Comparison of ENCODE assay signal across 10 cellular contexts in genomic region chrX:97616883-97617510, GRCh38.
A peak's percentile ranks its signal among the peaks of the same experiment; 100 is the strongest.
DNase-seq lines count a peak whose midpoint lies in the region; ATAC-seq and TF ChIP-seq lines count a peak whose summit lies in the region.
"Had no signal": no experiment of that assay in that cellular context is flagged by ENCODE, and none has a peak within 500 bp of the region (broad histone marks: within the 10 kb centered on the region; RNA-seq: fewer than 3 reads in every experiment).

No MANE protein-coding gene starts in this region.

- no peak overlapping the region for H3K9ac ChIP-seq in neuronal stem cell (ENCODE audit: low read depth, low read length, poor library complexity)

- CTCF ChIA-PET in activated naive CD4-positive, alpha-beta T cell treated with anti-CD3 and anti-CD28 coated beads for 36 hours (lab: Charles Lee): no interaction called here
- CTCF ChIA-PET in activated CD4-positive, alpha-beta T cell treated with anti-CD3 and anti-CD28 coated beads, Interleukin-2, amount 10 ng/mL, durations not matched to agents 7 days and 5 days (lab: Charles Lee): interaction anchor here (0.6 kb wide), 1 partner anchor 23 kb away, joined by 3 read pairs; no protein-coding TSS in a partner anchor

- H4K91ac ChIP-seq in neuronal stem cell (ENCODE audit: low read depth, low read length, poor library complexity): no peak overlapping the region

- H3K9me3 Mint-ChIP-seq in activated naive CD4-positive, alpha-beta T cell treated with anti-CD3 and anti-CD28 coated beads for 36 hours: no peaks in the 10 kb centered on the region
- no peaks in the 10 kb centered on the region for H3K9me3 Mint-ChIP-seq in activated CD4-positive, alpha-beta T cell treated with anti-CD3 and anti-CD28 coated beads, Interleukin-2, amount 10 ng/mL, durations not matched to agents 7 days and 5 days

- no CpG with 5 or more reads among the region's 6 CpGs for WGBS in neuronal stem cell (ENCODE audit: extremely low coverage in 2 of 2, insufficient read length in 2 of 2, insufficient replicate concordance in 1 of 2), 2 donors

- no peak overlapping the region for H4K8ac ChIP-seq in neuronal stem cell (ENCODE audit: low read depth, low read length)

- no peaks in the 10 kb centered on the region for H3K27me3 ChIP-seq in neuronal stem cell (ENCODE audit: control insufficient read depth in 3 of 3, insufficient read depth in 3 of 3, low read depth in 1 of 3, low read length in 3 of 3)
- H3K27me3 ChIP-seq in dorsolateral prefrontal cortex: peaks cover 0 to 75% (median 13%) of the 10 kb centered on the region in 45 donors
- H3K27me3 ChIP-seq: pancreas had no signal

- no peaks in the 10 kb centered on the region for H3K4me1 Mint-ChIP-seq in activated naive CD4-positive, alpha-beta T cell treated with anti-CD3 and anti-CD28 coated beads for 36 hours (ENCODE audit: low read depth)
- H3K4me1 Mint-ChIP-seq in activated CD4-positive, alpha-beta T cell treated with anti-CD3 and anti-CD28 coated beads, Interleukin-2, amount 10 ng/mL, durations not matched to agents 7 days and 5 days: no peaks in the 10 kb centered on the region

- no peak for TF ChIP-seq CTCF in dorsolateral prefrontal cortex (IDR thresholded peaks at IDR 0.05 in 54 of 56, conservative IDR thresholded peaks at IDR 0.05 in 2 of 56; ENCODE audit: low read depth in 1 of 56, partially characterized antibody in 56 of 56)

- H3K4me3 Mint-ChIP-seq in activated naive CD4-positive, alpha-beta T cell treated with anti-CD3 and anti-CD28 coated beads for 36 hours: no peak overlapping the region
- H3K4me3 Mint-ChIP-seq in activated CD4-positive, alpha-beta T cell treated with anti-CD3 and anti-CD28 coated beads, Interleukin-2, amount 10 ng/mL, durations not matched to agents 7 days and 5 days: no peak overlapping the region

- H3K4ac ChIP-seq in neuronal stem cell (ENCODE audit: low read length): no peak overlapping the region

- H2AFZ ChIP-seq in neuronal stem cell (ENCODE audit: low read length): peak overlapping the region; percentile 15

- H2BK5ac ChIP-seq in neuronal stem cell (ENCODE audit: low read length): no peak overlapping the region

- no peaks in the 10 kb centered on the region for H3K79me1 ChIP-seq in neuronal stem cell (ENCODE audit: low read depth, low read length)

- no peak overlapping the region for H2BK15ac ChIP-seq in neuronal stem cell (ENCODE audit: low read length)

- peak; percentile 17 for DNase-seq in activated naive CD4-positive, alpha-beta T cell treated with anti-CD3 and anti-CD28 coated beads for 36 hours
- DNase-seq in activated naive CD4-positive, alpha-beta T cell (lab: John Stamatoyannopoulos, UW): no peak
- DNase-seq in neuronal stem cell (ENCODE audit: low spot score) (no peak), dorsolateral prefrontal cortex (no peak), activated gamma-delta T cell (lab: John Stamatoyannopoulos, UW) (no peak)
- DNase-seq in activated CD4-positive, alpha-beta T cell treated with anti-CD3 and anti-CD28 coated beads, Interleukin-2, amount 10 ng/mL, durations not matched to agents 7 days and 5 days: no peak
- DNase-seq: DND-41, pancreas had no signal

- no peak overlapping the region for H2BK12ac ChIP-seq in neuronal stem cell (ENCODE audit: low read length)

- intact Hi-C loops in activated naive CD4-positive, alpha-beta T cell treated with anti-CD3 and anti-CD28 coated beads for 36 hours (cut with micrococcal nuclease): no loop called here
- intact Hi-C loops in dorsolateral prefrontal cortex (cut with DNase I): no loop called here

- H3K9me3 ChIP-seq in neuronal stem cell (replicated peaks in 1 of 2; ENCODE audit: control insufficient read depth in 2 of 2, insufficient read depth in 1 of 2, low read depth in 1 of 2, low read length in 2 of 2): no peaks in the 10 kb centered on the region
- H3K9me3 ChIP-seq: pancreas had no signal

- H3K36me3 Mint-ChIP-seq in activated naive CD4-positive, alpha-beta T cell treated with anti-CD3 and anti-CD28 coated beads for 36 hours (ENCODE audit: low read depth): no peaks in the 10 kb centered on the region
- no peaks in the 10 kb centered on the region for H3K36me3 Mint-ChIP-seq in activated CD4-positive, alpha-beta T cell treated with anti-CD3 and anti-CD28 coated beads, Interleukin-2, amount 10 ng/mL, durations not matched to agents 7 days and 5 days (ENCODE audit: low read depth)

- POLR2A ChIA-PET in activated CD4-positive, alpha-beta T cell treated with anti-CD3 and anti-CD28 coated beads, Interleukin-2, amount 10 ng/mL, durations not matched to agents 7 days and 5 days (lab: Charles Lee): no interaction called here

- H2AK5ac ChIP-seq in neuronal stem cell (ENCODE audit: low read depth, low read length): no peak overlapping the region

- no peaks in the 10 kb centered on the region for H3K4me1 ChIP-seq in neuronal stem cell (ENCODE audit: control insufficient read depth in 2 of 2, insufficient read depth in 1 of 2, low read depth in 1 of 2, low read length in 2 of 2)
- H3K4me1 ChIP-seq: pancreas had no signal

- H3K14ac ChIP-seq in neuronal stem cell (ENCODE audit: low read length): no peak overlapping the region

- ATAC-seq in HG03025 (IDR thresholded peaks at IDR 0.05; ENCODE audit: low FRiP score, unreplicated experiment) (peak; percentile 91), SK-N-SH treated with all-trans-retinoic acid at 6 μM for 48 hours (peak; percentile 98)

- no peaks in the 10 kb centered on the region for H3K27me3 Mint-ChIP-seq in activated naive CD4-positive, alpha-beta T cell treated with anti-CD3 and anti-CD28 coated beads for 36 hours (ENCODE audit: low read depth)
- peaks cover 2% of the 10 kb centered on the region for H3K27me3 Mint-ChIP-seq in activated CD4-positive, alpha-beta T cell treated with anti-CD3 and anti-CD28 coated beads, Interleukin-2, amount 10 ng/mL, durations not matched to agents 7 days and 5 days

- H3K18ac ChIP-seq in neuronal stem cell (ENCODE audit: low read length): no peak overlapping the region

- no peak overlapping the region for H3K27ac Mint-ChIP-seq in activated naive CD4-positive, alpha-beta T cell treated with anti-CD3 and anti-CD28 coated beads for 36 hours
- H3K27ac Mint-ChIP-seq in activated CD4-positive, alpha-beta T cell treated with anti-CD3 and anti-CD28 coated beads, Interleukin-2, amount 10 ng/mL, durations not matched to agents 7 days and 5 days: no peak overlapping the region

- no peaks in the 10 kb centered on the region for H3K36me3 ChIP-seq in neuronal stem cell (replicated peaks in 1 of 2; ENCODE audit: control insufficient read depth in 2 of 2, insufficient read depth in 2 of 2, low read length in 2 of 2)
- H3K36me3 ChIP-seq: pancreas had no signal

- H3K27ac ChIP-seq in neuronal stem cell (replicated peaks; ENCODE audit: low read length) (no peak overlapping the region), dorsolateral prefrontal cortex (no peak overlapping the region)
- H3K27ac ChIP-seq: pancreas had no signal

- H3K4me3 ChIP-seq in neuronal stem cell (ENCODE audit: low read length in 2 of 2): no peak overlapping the region
- no peak overlapping the region for H3K4me3 ChIP-seq in dorsolateral prefrontal cortex
- H3K4me3 ChIP-seq: pancreas had no signal

- H3K23ac ChIP-seq in neuronal stem cell (ENCODE audit: low read depth, low read length, poor library complexity): no peak overlapping the region

- no peak overlapping the region for H2BK120ac ChIP-seq in neuronal stem cell (ENCODE audit: low read depth, low read length)

- no peak overlapping the region for H3K4me2 ChIP-seq in neuronal stem cell (ENCODE audit: insufficient read depth, low read length, poor library complexity, severe bottlenecking)

TF ChIP-seq in SK-N-SH treated with all-trans-retinoic acid at 6 μM for 48 hours, 23 proteins besides CTCF, POLR2A, EP300 and RAD21 (continues in another document):
- no peak for TF ChIP-seq CSRNP3 (CRISPR knock-in tag; IDR thresholded peaks at IDR 0.05)
- no peak for TF ChIP-seq CSDC2 (CRISPR knock-in tag; IDR thresholded peaks at IDR 0.05)
- TF ChIP-seq SNAI2 (CRISPR knock-in tag; IDR thresholded peaks at IDR 0.05): no peak
- no peak for TF ChIP-seq RARB (CRISPR knock-in tag; IDR thresholded peaks at IDR 0.05)
- no peak for TF ChIP-seq TSHZ2 (CRISPR knock-in tag; IDR thresholded peaks at IDR 0.05)
